ENCODE assay signal across 8 cellular contexts in genomic region chr20:43477634-43478033, GRCh38.
"Had no signal": no experiment of that assay in that cellular context is flagged by ENCODE, and none has a peak within 500 bp of the region (broad histone marks: within the 10 kb centered on the region; RNA-seq: fewer than 3 reads in every experiment).

No MANE protein-coding gene starts in this region.

- H3K9ac ChIP-seq: GM23248 had no signal

- H3K4me3 ChIP-seq: GM23248, HAP-1, K562 had no signal

- H3K36me3 ChIP-seq: HAP-1 had no signal

- DNase-seq: GM23248, GOT3, H7, HFFc6, IMR-90 had no signal

- H3K4me1 ChIP-seq: HAP-1 had no signal

- H2AFZ ChIP-seq: GM23248 had no signal

- H3K9me3 ChIP-seq: HAP-1 had no signal

- ATAC-seq: HCT116, K562 had no signal

- H3K27ac ChIP-seq: GM23248 had no signal
